In genomic region chr12:96434107-96434506, GRCh38 we compare ENCODE assay signal across 8 cellular contexts. TPM values are rescaled to one million over a fixed set of nuclear protein-coding genes. Genes with fewer than 3 reads are reported as not detected.
A peak's percentile ranks its signal among the peaks of the same experiment; 100 is the strongest.
DNase-seq lines count a peak whose midpoint lies in the region; ATAC-seq, FAIRE-seq and TF ChIP-seq lines count a peak whose summit lies in the region.

No MANE protein-coding gene starts in this region.

- H3K4me1 ChIP-seq in HCT116 (ENCODE audit: control insufficient read depth in 1 of 2, insufficient read depth in 2 of 2, low read length in 2 of 2) (no peaks in the 10 kb centered on the region), RWPE2 (ENCODE audit: insufficient read depth, poor library complexity, severe bottlenecking) (no peaks in the 10 kb centered on the region), smooth muscle cell (ENCODE audit: low read depth) (peaks cover 8% of the 10 kb centered on the region)

- H3K9ac ChIP-seq in HCT116 (ENCODE audit: low read length), result no peak overlapping the region
- H3K9ac ChIP-seq in smooth muscle cell (ENCODE audit: low read depth), result peak overlapping the region; percentile 15

- intact Hi-C loops in HCT116 (cut with micrococcal nuclease), result no loop called here

- TF ChIP-seq RAD21 in HCT116 (IDR thresholded peaks at IDR 0.05; ENCODE audit: low read depth), result no peak

- H3K27me3 ChIP-seq in HCT116 (ENCODE audit: insufficient read depth, low read length) (no peaks in the 10 kb centered on the region), RWPE2 (ENCODE audit: insufficient read depth, poor library complexity, severe bottlenecking) (no peaks in the 10 kb centered on the region), smooth muscle cell (ENCODE audit: low read depth) (no peaks in the 10 kb centered on the region)

- no TSS peak for BruUV-seq in HCT116 (replicated peaks; lab: Mats Ljungman, UMichigan)

- RAD21 ChIA-PET in HCT116 (lab: Charles Lee; ENCODE audit: low non-redundant PET in 1 of 2, low total read pairs in 2 of 2, uncharacterized antibody in 2 of 2, unreplicated experiment in 2 of 2), result no interaction called here

- H3K27ac ChIP-seq in HCT116 (ENCODE audit: low read depth, low read length) (no peak overlapping the region), RWPE2 (ENCODE audit: poor library complexity, severe bottlenecking) (no peak overlapping the region), smooth muscle cell (ENCODE audit: low read depth) (peak overlapping the region; percentile 78)

- peaks cover 4 to 5% of the 10 kb centered on the region in 2 donors for H3K9me3 Mint-ChIP-seq in activated naive CD4-positive, alpha-beta T cell treated with anti-CD3 and anti-CD28 coated beads, Interleukin-2, amount 50 U/mL, for 72 hours

- H3K79me2 ChIP-seq in HCT116 (ENCODE audit: insufficient read depth, low read length), result no peaks in the 10 kb centered on the region
- H3K79me2 ChIP-seq in smooth muscle cell (ENCODE audit: low read depth), result no peaks in the 10 kb centered on the region

- DNase-seq in CMK (ENCODE audit: low read depth), result peak; percentile 36
- no peak for DNase-seq in HCT116 (ENCODE audit: low read depth, low spot score)
- DNase-seq in RWPE2 (ENCODE audit: low spot score), result no peak
- DNase-seq in activated naive CD4-positive, alpha-beta T cell treated with anti-CD3 and anti-CD28 coated beads, Interleukin-2, amount 50 U/mL, for 72 hours (ENCODE audit: low spot score in 2 of 2), result peak; percentile 56 to 64
- DNase-seq in smooth muscle cell (lab: John Stamatoyannopoulos, UW; ENCODE audit: unreplicated experiment), result no peak
- no peak for DNase-seq in putamen (ENCODE audit: low spot score)
- no peak for DNase-seq in GM12892 (ENCODE audit: insufficient read length)
- DNase-seq in G401 (ENCODE audit: low spot score), result no peak

- CTCF ChIA-PET in HCT116 (lab: Charles Lee), result no interaction called here

- no peak for ATAC-seq in HCT116
- peak; percentile 48; the same call in 2 of the 3 replicates for ATAC-seq in RWPE2 (ENCODE audit: low read depth)
- ATAC-seq in activated naive CD4-positive, alpha-beta T cell treated with anti-CD3 and anti-CD28 coated beads, Interleukin-2, amount 50 U/mL, for 72 hours, result peak; percentile 100

- 24% methylated on average over 6 of the region's 6 CpGs for WGBS in smooth muscle cell (ENCODE audit: low lambda C conversion rate)

- peak overlapping the region; percentile 2 to 83 for H3K27ac Mint-ChIP-seq in activated naive CD4-positive, alpha-beta T cell treated with anti-CD3 and anti-CD28 coated beads, Interleukin-2, amount 50 U/mL, for 72 hours

- H3K4me2 ChIP-seq in HCT116 (ENCODE audit: low read length), result no peak overlapping the region
- H3K4me2 ChIP-seq in smooth muscle cell, result no peak overlapping the region

- no peaks in the 10 kb centered on the region for H4K20me1 ChIP-seq in HCT116 (ENCODE audit: insufficient read depth)
- H4K20me1 ChIP-seq in smooth muscle cell (ENCODE audit: low read depth), result no peaks in the 10 kb centered on the region

- TF ChIP-seq CTCF in HCT116 (IDR thresholded peaks at IDR 0.05 in 2 of 3, conservative IDR thresholded peaks at IDR 0.05 in 1 of 3; ENCODE audit: borderline replicate concordance in 1 of 3, insufficient read depth in 1 of 3, low read depth in 2 of 3, low read length in 2 of 3) (no peak), RWPE2 (IDR thresholded peaks at IDR 0.05; ENCODE audit: poor library complexity, severe bottlenecking) (no peak), smooth muscle cell (IDR thresholded peaks at IDR 0.05; ENCODE audit: borderline replicate concordance, insufficient read depth, poor library complexity, severe bottlenecking) (no peak)

- H3K36me3 Mint-ChIP-seq in activated naive CD4-positive, alpha-beta T cell treated with anti-CD3 and anti-CD28 coated beads, Interleukin-2, amount 50 U/mL, for 72 hours, result no peaks in the 10 kb centered on the region

- POLR2A ChIA-PET in HCT116 (lab: Charles Lee), result no interaction called here

- peaks cover 27% of the 10 kb centered on the region for H3F3A ChIP-seq in smooth muscle cell (ENCODE audit: low read depth)

- H2AFZ ChIP-seq in HCT116 (ENCODE audit: low read depth, low read length, poor library complexity, severe bottlenecking) (peak overlapping the region; percentile 10), smooth muscle cell (ENCODE audit: low read depth) (no peak overlapping the region)

- TF ChIP-seq POLR2A in HCT116 (IDR thresholded peaks at IDR 0.05; ENCODE audit: borderline replicate concordance, extremely low read depth, insufficient read depth, insufficient read length) (no peak), GM12892 (IDR thresholded peaks at IDR 0.05; ENCODE audit: low read depth, low read length) (no peak)

- no peaks in the 10 kb centered on the region for H3K36me3 ChIP-seq in HCT116 (ENCODE audit: control insufficient read depth in 1 of 2, insufficient read depth in 2 of 2, low read length in 2 of 2)
- no peaks in the 10 kb centered on the region for H3K36me3 ChIP-seq in RWPE2 (ENCODE audit: low read depth)
- H3K36me3 ChIP-seq in smooth muscle cell (ENCODE audit: low read depth), result no peaks in the 10 kb centered on the region

- no peak overlapping the region for H3K4me3 ChIP-seq in HCT116 (replicated peaks in 1 of 2; ENCODE audit: low read depth in 1 of 2, low read length in 2 of 2)
- no peak overlapping the region for H3K4me3 ChIP-seq in RWPE2 (ENCODE audit: severe bottlenecking)
- H3K4me3 ChIP-seq in smooth muscle cell, result no peak overlapping the region

- in situ Hi-C loops in G401 (cut with HindIII; ENCODE audit: low sequenced_read_pairs), result no loop called here

- H3K9me3 ChIP-seq in HCT116 (ENCODE audit: control insufficient read depth in 1 of 2, insufficient read depth in 1 of 2, low read depth in 1 of 2, low read length in 2 of 2) (no peaks in the 10 kb centered on the region), RWPE2 (ENCODE audit: severe bottlenecking) (no peaks in the 10 kb centered on the region), smooth muscle cell (replicated peaks; ENCODE audit: low read depth) (no peaks in the 10 kb centered on the region)

- no peak for FAIRE-seq in GM12892 (lab: Jason Lieb, UNC)

- H3K9me2 ChIP-seq in HCT116 (ENCODE audit: insufficient read depth), result no peaks in the 10 kb centered on the region

TF ChIP-seq in HCT116, 20 proteins besides CTCF, POLR2A, EP300 and RAD21:
- TF ChIP-seq JUND (IDR thresholded peaks at IDR 0.05) (no peak), MAX (IDR thresholded peaks at IDR 0.05) (no peak), ELF1 (IDR thresholded peaks at IDR 0.05; ENCODE audit: borderline replicate concordance, low read depth) (no peak), EGR1 (IDR thresholded peaks at IDR 0.05; ENCODE audit: low read depth) (no peak), EZH2 (IDR thresholded peaks at IDR 0.05) (no peak)

RNA-seq across cellular contexts. Expression of gene CDK17, which starts 33.9 kb away (rescaled TPM):
- total RNA-seq in HCT116 (2021; ENCODE audit: unreplicated experiment) (21.4 TPM), smooth muscle cell (49.8 and 54.1 TPM in 2 replicates)
- polyA plus RNA-seq in HCT116 (2012), result 8.4 and 10.2 TPM in 2 replicates
- 10 to 100 TPM; 43.5 to 51.0 TPM for total RNA-seq in activated naive CD4-positive, alpha-beta T cell treated with anti-CD3 and anti-CD28 coated beads, Interleukin-2, amount 50 U/mL, for 72 hours
- 16.0 and 19.1 TPM in 2 replicates for polyA plus RNA-seq in smooth muscle cell
- 19.3 TPM for polyA plus RNA-seq in GM12892 (2012; ENCODE audit: missing spikeins)
- 13.9 and 26.2 TPM in 2 replicates for total RNA-seq in G401 (2014; rRNA removed; shearing (Covaris generic))

RNA-seq across cellular contexts. Expression of gene CFAP54, which starts 55.3 kb away (rescaled TPM):
- total RNA-seq in HCT116 (2021; ENCODE audit: unreplicated experiment) (0.25 TPM), smooth muscle cell (0.31 and 0.67 TPM in 2 replicates)
- polyA plus RNA-seq in HCT116 (2012), result 0.03 and 0.06 TPM in 2 replicates
- under 1 TPM; 0.30 to 0.31 TPM for total RNA-seq in activated naive CD4-positive, alpha-beta T cell treated with anti-CD3 and anti-CD28 coated beads, Interleukin-2, amount 50 U/mL, for 72 hours
- polyA plus RNA-seq in smooth muscle cell, result 0.35 TPM in 1 of 2 replicates, not detected in the other
- 1.1 TPM for polyA plus RNA-seq in GM12892 (2012; ENCODE audit: missing spikeins)
- 0.06 and 0.20 TPM in 2 replicates for total RNA-seq in G401 (2014; rRNA removed; shearing (Covaris generic))

Comparison
In these comparisons a context has a peak if more than half of its experiments do, and no peak if none do; other contexts are left out.
1. DNase-seq: peak in CMK (single experiment) and activated naive CD4-positive, alpha-beta T cell treated with anti-CD3 and anti-CD28 coated beads, Interleukin-2, amount 50 U/mL, for 72 hours (2 of 2); none in HCT116 (single experiment), RWPE2 (single experiment), smooth muscle cell (single experiment), putamen (single experiment), GM12892 (single experiment) and G401 (single experiment).